25 cellular contexts compared by ENCODE assay signal in genomic region chr22:35593071-35593884, GRCh38. TPM values are rescaled to one million over a fixed set of nuclear protein-coding genes. Genes with fewer than 3 reads are reported as not detected.
DNase-seq lines count a peak whose midpoint lies in the region; TF ChIP-seq lines count a peak whose summit lies in the region.
"Had no signal": no experiment of that assay in that cellular context is flagged by ENCODE, and none has a peak within 500 bp of the region (broad histone marks: within the 10 kb centered on the region; RNA-seq: fewer than 3 reads in every experiment).

No MANE protein-coding gene starts in this region.

- H3K9me3 Mint-ChIP-seq in nephron, result no peaks in the 10 kb centered on the region
- H3K9me3 Mint-ChIP-seq: activated T-cell treated with anti-CD3 and anti-CD28 coated beads, Interleukin-2, amount 50 U/mL, for 4 hours; CD4-positive, CD25-positive, alpha-beta regulatory T cell; HFFc6; natural killer cell treated with Interleukin-12 subunit alpha and Interleukin-12 subunit beta and Interleukin-15 and Interleukin-18, amount 100 ng/mL, for 72 hours had no signal

- no peak overlapping the region for H3K9ac ChIP-seq in stomach smooth muscle (ENCODE audit: low read length in 2 of 2)

- TF ChIP-seq CTCF in HEK293 (tag by site-specific recombination; IDR thresholded peaks at IDR 0.05), result no peak
- TF ChIP-seq CTCF in PC-9 (conservative IDR thresholded peaks at IDR 0.05), result no peak
- no peak for TF ChIP-seq CTCF in nephron (IDR thresholded peaks at IDR 0.05; ENCODE audit: unreplicated experiment in 3 of 3)

- H3K4me3 Mint-ChIP-seq in nephron, result no peak overlapping the region
- H3K4me3 Mint-ChIP-seq: activated T-cell treated with anti-CD3 and anti-CD28 coated beads, Interleukin-2, amount 50 U/mL, for 4 hours; CD4-positive, CD25-positive, alpha-beta regulatory T cell; HFFc6; natural killer cell treated with Interleukin-12 subunit alpha and Interleukin-12 subunit beta and Interleukin-15 and Interleukin-18, amount 100 ng/mL, for 72 hours; stimulated activated naive B cell treated with anti-CD40 and anti-IgM and Interleukin-4, amounts not matched to agents 10 μg/mL and 1 μg/mL and 100 μg/mL, for 72 hours had no signal

- H3K9me3 ChIP-seq in HEK293 (ENCODE audit: control insufficient read depth, insufficient read depth, low read depth, low read length) (no peaks in the 10 kb centered on the region), PC-9 (ENCODE audit: insufficient read depth, low read depth) (no peaks in the 10 kb centered on the region; the same call in 1 of the 2 replicates), stomach smooth muscle (ENCODE audit: control insufficient read depth in 2 of 2, low read length in 2 of 2) (no peaks in the 10 kb centered on the region)
- H3K9me3 ChIP-seq: thoracic aorta had no signal

- no peak overlapping the region for H2AFZ ChIP-seq in PC-9

- no peaks in the 10 kb centered on the region for H3K36me3 Mint-ChIP-seq in nephron (ENCODE audit: low read depth)
- H3K36me3 Mint-ChIP-seq: CD4-positive, CD25-positive, alpha-beta regulatory T cell; natural killer cell treated with Interleukin-12 subunit alpha and Interleukin-12 subunit beta and Interleukin-15 and Interleukin-18, amount 100 ng/mL, for 72 hours; stimulated activated naive B cell treated with anti-CD40 and anti-IgM and Interleukin-4, amounts not matched to agents 10 μg/mL and 1 μg/mL and 100 μg/mL, for 72 hours had no signal

- intact Hi-C loops in PC-9 (cut with micrococcal nuclease; ENCODE audit: unreplicated experiment), result no loop called here

- POLR2A ChIA-PET in HEK293 (lab: Yijun Ruan, JAX), result interaction anchor here (0.8 kb wide), 1 partner anchor 227 kb away, joined by 3 read pairs; no protein-coding TSS in a partner anchor
- POLR2A ChIA-PET in PC-9 (lab: Charles Lee; ENCODE audit: unreplicated experiment), result interaction anchor here (0.6 kb wide), 1 partner anchor 29 kb away, joined by 6 read pairs; no protein-coding TSS in a partner anchor

- no peaks in the 10 kb centered on the region for H3K9me2 ChIP-seq in PC-9 (ENCODE audit: insufficient read depth)

- H3K27ac ChIP-seq in HEK293 (ENCODE audit: extremely low read depth, low read depth, low read length) (no peak overlapping the region), PC-9 (peak overlapping the region; percentile 98), stomach smooth muscle (ENCODE audit: low read length) (peak overlapping the region; percentile 78)
- H3K27ac ChIP-seq: brain microvascular endothelial cell, foreskin keratinocyte, thoracic aorta had no signal

- peaks cover 3% of the 10 kb centered on the region for H3K79me2 ChIP-seq in PC-9 (ENCODE audit: low read depth)

- H3K4me1 Mint-ChIP-seq in nephron, result peaks cover 8% of the 10 kb centered on the region
- H3K4me1 Mint-ChIP-seq: CD4-positive, CD25-positive, alpha-beta regulatory T cell; stimulated activated naive B cell treated with anti-CD40 and anti-IgM and Interleukin-4, amounts not matched to agents 10 μg/mL and 1 μg/mL and 100 μg/mL, for 72 hours had no signal

- no peak overlapping the region for H3K4me3 ChIP-seq in HEK293 (ENCODE audit: low read depth, low read length)
- no peak overlapping the region for H3K4me3 ChIP-seq in PC-9
- no peak overlapping the region for H3K4me3 ChIP-seq in stomach smooth muscle (ENCODE audit: low read length in 2 of 2)
- H3K4me3 ChIP-seq: thoracic aorta had no signal

- peak overlapping the region; percentile 34 for H3K4me2 ChIP-seq in PC-9

- peak overlapping the region; percentile 69 to 81 (median 81) for H3K27ac Mint-ChIP-seq in nephron
- H3K27ac Mint-ChIP-seq: CD4-positive, CD25-positive, alpha-beta regulatory T cell; natural killer cell treated with Interleukin-12 subunit alpha and Interleukin-12 subunit beta and Interleukin-15 and Interleukin-18, amount 100 ng/mL, for 72 hours; stimulated activated naive B cell treated with anti-CD40 and anti-IgM and Interleukin-4, amounts not matched to agents 10 μg/mL and 1 μg/mL and 100 μg/mL, for 72 hours had no signal

- H3K36me3 ChIP-seq in HEK293 (ENCODE audit: control insufficient read depth in 2 of 2, insufficient read depth in 1 of 2, low read length in 2 of 2) (no peaks in the 10 kb centered on the region), PC-9 (ENCODE audit: low read depth) (no peaks in the 10 kb centered on the region), stomach smooth muscle (ENCODE audit: control insufficient read depth in 2 of 2, insufficient read depth in 2 of 2, low read length in 2 of 2) (no peaks in the 10 kb centered on the region)
- H3K36me3 ChIP-seq: brain microvascular endothelial cell, thoracic aorta had no signal

- CTCF ChIA-PET in HEK293 (lab: Yijun Ruan, JAX), result interaction anchor here (1.0 to 2.0 kb wide), 3 partner anchors 10 to 163 kb away, joined by 3 to 9 read pairs (median 4); no protein-coding TSS in a partner anchor
- CTCF ChIA-PET in PC-9 (lab: Charles Lee), result no interaction called here

- peaks cover 12% of the 10 kb centered on the region for H3K27me3 Mint-ChIP-seq in nephron (ENCODE audit: low read depth)

- peaks cover 50% of the 10 kb centered on the region for H3F3A ChIP-seq in PC-9 (ENCODE audit: insufficient read depth, low read depth)

- H3K4me1 ChIP-seq in HEK293 (ENCODE audit: control insufficient read depth, insufficient read depth, low read length) (peaks cover 7% of the 10 kb centered on the region; the same call in 1 of the 2 replicates), PC-9 (replicated peaks; ENCODE audit: insufficient read depth) (peaks cover 53% of the 10 kb centered on the region), stomach smooth muscle (ENCODE audit: control insufficient read depth, insufficient read depth, low read length) (peaks cover 31% of the 10 kb centered on the region)

- H4K20me1 ChIP-seq in PC-9 (ENCODE audit: insufficient read depth), result no peaks in the 10 kb centered on the region

- BruUV-seq in PC-9 (replicated peaks; lab: Mats Ljungman, UMichigan), result no TSS peak

- H3K27me3 ChIP-seq in PC-9 (ENCODE audit: insufficient read depth, low read depth) (no peaks in the 10 kb centered on the region), stomach smooth muscle (ENCODE audit: control insufficient read depth in 1 of 2, insufficient read depth in 2 of 2, low read length in 2 of 2) (no peaks in the 10 kb centered on the region)
- H3K27me3 ChIP-seq: brain microvascular endothelial cell, foreskin keratinocyte had no signal

- no peak for DNase-seq in PC-9
- DNase-seq in activated naive CD4-positive, alpha-beta T cell (lab: John Stamatoyannopoulos, UW), result no peak
- DNase-seq in GM19238 (ENCODE audit: insufficient read length, low spot score), result no peak
- no peak for DNase-seq in NCI-H2196 treated with DMSO at 0.1 percent for 48 hours (lab: John Stamatoyannopoulos, UW; ENCODE audit: unreplicated experiment)
- DNase-seq: activated naive CD4-positive, alpha-beta T cell treated with Interleukin-2 at 50 U/mL for 16 hours; activated T-cell treated with anti-CD3 and anti-CD28 coated beads, Interleukin-2, amount 50 U/mL, for 4 hours; brain microvascular endothelial cell; CD4-positive, CD25-positive, alpha-beta regulatory T cell; DMS153; effector CD8-positive, alpha-beta T cell; erythroblast; foreskin keratinocyte; HFFc6; NCI-H1436 treated with DMSO at 0.1 percent for 48 hours; NCI-H510A; small intestine; stimulated activated naive B cell treated with anti-CD40 and anti-IgM and Interleukin-4, amounts not matched to agents 10 μg/mL and 1 μg/mL and 100 μg/mL, for 72 hours had no signal

TF ChIP-seq in HEK293, 187 proteins besides CTCF, POLR2A, EP300 and RAD21 (continues in another document):
- TF ChIP-seq ZSCAN4 (tag by site-specific recombination; IDR thresholded peaks at IDR 0.05), result no peak
- peak; percentile 5; the same call in 1 of the 2 replicates for TF ChIP-seq ZNF704 (tag by site-specific recombination; IDR thresholded peaks at IDR 0.05)
- TF ChIP-seq ZNF223 (tag by site-specific recombination; IDR thresholded peaks at IDR 0.05), result no peak
- TF ChIP-seq ZNF510 (tag by site-specific recombination; IDR thresholded peaks at IDR 0.05; ENCODE audit: insufficient replicate concordance), result no peak

RNA-seq across cellular contexts. Expression of gene MB, which starts 23.9 kb away (rescaled TPM):
- 5.0 and 5.8 TPM in 2 replicates for total RNA-seq in PC-9 (2021)
- total RNA-seq: CD4-positive, CD25-positive, alpha-beta regulatory T cell; foreskin keratinocyte; G401; HFFc6; natural killer cell treated with Interleukin-12 subunit alpha and Interleukin-12 subunit beta and Interleukin-15 and Interleukin-18, amount 100 ng/mL, for 72 hours; SK-MEL-5; thoracic aorta had no signal

RNA-seq across cellular contexts. Expression of gene RASD2, which starts 52.6 kb away (rescaled TPM):
- 0.70 and 0.95 TPM in 2 replicates for total RNA-seq in PC-9 (2021)
- total RNA-seq: G401; HFFc6; T-helper 1 cell treated with Interleukin-12 subunit alpha and Interleukin-12 subunit beta and Interleukin-4 antibody, amounts not matched to agents 30 ng/mL and 1 ng/mL, for 36 hours had no signal

RNA-seq across cellular contexts. Expression of gene APOL6, which starts 55.0 kb away (rescaled TPM):
- 16.7 and 18.6 TPM in 2 replicates for total RNA-seq in PC-9 (2021)
